In genomic region chr6:134511984-134512383, GRCh38 we compare ENCODE assay signal across 14 cellular contexts.
"Had no signal": no experiment of that assay in that cellular context is flagged by ENCODE, and none has a peak within 500 bp of the region (broad histone marks: within the 10 kb centered on the region; RNA-seq: fewer than 3 reads in every experiment).

No MANE protein-coding gene starts in this region.

- H3K4me3 ChIP-seq: adrenal gland, colonic mucosa, esophagus squamous epithelium, mucosa of descending colon, sigmoid colon, thyroid gland had no signal

- H3K27ac ChIP-seq: colonic mucosa, sigmoid colon, thyroid gland had no signal

- H3K4me1 ChIP-seq: colonic mucosa had no signal

- ATAC-seq: activated CD8-positive, alpha-beta T cell treated with anti-CD3 and anti-CD28 coated beads for 36 hours; naive thymus-derived CD8-positive, alpha-beta T cell; stimulated activated memory B cell treated with anti-CD40 and anti-IgM and Interleukin-4, amounts not matched to agents 10 μg/mL and 1 μg/mL and 100 μg/mL, for 72 hours had no signal

- DNase-seq: activated CD4-positive, alpha-beta T cell treated with anti-CD3 and anti-CD28 coated beads for 4 hours; activated CD8-positive, alpha-beta T cell treated with anti-CD3 and anti-CD28 coated beads for 36 hours; activated effector memory CD4-positive, alpha-beta T cell treated with anti-CD3 and anti-CD28 coated beads, Interleukin-2, amount 50 U/mL, for 16 hours; activated T-cell treated with anti-CD3 and anti-CD28 coated beads, Interleukin-2, amount 50 U/mL, for 48 hours; adrenal gland; colonic mucosa; effector CD4-positive, alpha-beta T cell; esophagus squamous epithelium; immature natural killer cell; mucosa of descending colon; naive thymus-derived CD8-positive, alpha-beta T cell; sigmoid colon; thyroid gland had no signal

- H3K27me3 ChIP-seq: adrenal gland, colonic mucosa, esophagus squamous epithelium, sigmoid colon, thyroid gland had no signal

- H3K9me3 ChIP-seq: adrenal gland, colonic mucosa, esophagus squamous epithelium, mucosa of descending colon, sigmoid colon, thyroid gland had no signal

- H3K36me3 ChIP-seq: adrenal gland, colonic mucosa, esophagus squamous epithelium, sigmoid colon, thyroid gland had no signal
